ENCODE assay signal across 29 cellular contexts in the genomic region with DNA sequence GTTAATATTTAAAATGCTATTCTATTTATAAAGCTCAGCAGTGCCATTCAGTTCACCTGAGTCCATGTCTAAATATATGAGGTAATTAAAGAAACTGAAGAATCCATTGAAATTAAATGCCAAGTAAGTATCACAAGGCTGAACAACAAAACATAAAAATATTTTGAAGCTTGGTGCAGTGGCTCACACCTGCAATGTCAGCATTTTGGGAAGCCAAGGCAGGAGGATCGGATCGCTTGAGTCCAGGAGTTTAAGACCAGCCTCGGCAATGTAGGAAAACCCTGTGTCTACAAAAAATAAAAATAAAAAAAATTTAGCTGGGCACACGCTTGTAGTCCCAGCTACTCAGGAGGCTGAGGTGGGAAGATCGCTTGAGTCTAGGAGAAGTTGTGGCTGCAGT.
"Had no signal": no experiment of that assay in that cellular context is flagged by ENCODE, and none has a peak within 500 bp of the region (broad histone marks: within the 10 kb centered on the region; RNA-seq: fewer than 3 reads in every experiment).

No MANE protein-coding gene starts in this region.

- ATAC-seq: activated CD4-positive, CD25-positive, alpha-beta regulatory T cell treated with anti-CD3 and anti-CD28 coated beads, Interleukin-2, amount 50 U/mL, for 24 hours; activated naive CD8-positive, alpha-beta T cell treated with anti-CD3 and anti-CD28 coated beads, Interleukin-2, amount 50 U/mL, for 24 hours; left cardiac atrium; left ventricle myocardium superior; pancreas; stimulated activated naive B cell treated with anti-CD40 and anti-IgM and Interleukin-4, amounts not matched to agents 10 μg/mL and 1 μg/mL and 100 μg/mL, for 72 hours had no signal

- H3K79me2 ChIP-seq: hepatocyte had no signal

- H3K27ac Mint-ChIP-seq: activated CD4-positive, alpha-beta memory T cell treated with anti-CD3 and anti-CD28 coated beads for 36 hours; activated naive CD4-positive, alpha-beta T cell treated with anti-CD3 and anti-CD28 coated beads, Interleukin-2, amount 10 ng/mL, durations not matched to agents 7 days and 5 days; activated naive CD8-positive, alpha-beta T cell treated with anti-CD3 and anti-CD28 coated beads, Interleukin-2, amount 50 U/mL, for 24 hours; stimulated activated naive B cell treated with anti-CD40 and anti-IgM and Interleukin-4, amounts not matched to agents 10 μg/mL and 1 μg/mL and 100 μg/mL, for 72 hours had no signal

- H3K9me3 Mint-ChIP-seq: activated CD4-positive, alpha-beta memory T cell treated with anti-CD3 and anti-CD28 coated beads for 36 hours; activated naive CD4-positive, alpha-beta T cell treated with anti-CD3 and anti-CD28 coated beads, Interleukin-2, amount 10 ng/mL, durations not matched to agents 7 days and 5 days; activated naive CD8-positive, alpha-beta T cell treated with anti-CD3 and anti-CD28 coated beads, Interleukin-2, amount 50 U/mL, for 24 hours; naive B cell; neural crest cell; stimulated activated naive B cell treated with anti-CD40 and anti-IgM and Interleukin-4, amounts not matched to agents 10 μg/mL and 1 μg/mL and 100 μg/mL, for 72 hours had no signal

- H3K27me3 Mint-ChIP-seq: activated CD4-positive, alpha-beta memory T cell treated with anti-CD3 and anti-CD28 coated beads for 36 hours; activated naive CD4-positive, alpha-beta T cell treated with anti-CD3 and anti-CD28 coated beads, Interleukin-2, amount 10 ng/mL, durations not matched to agents 7 days and 5 days; activated naive CD8-positive, alpha-beta T cell treated with anti-CD3 and anti-CD28 coated beads, Interleukin-2, amount 50 U/mL, for 24 hours; naive B cell; stimulated activated naive B cell treated with anti-CD40 and anti-IgM and Interleukin-4, amounts not matched to agents 10 μg/mL and 1 μg/mL and 100 μg/mL, for 72 hours had no signal

- H3K36me3 Mint-ChIP-seq: activated CD4-positive, alpha-beta memory T cell treated with anti-CD3 and anti-CD28 coated beads for 36 hours; naive B cell had no signal

- H3K27me3 ChIP-seq: hepatocyte, pancreas, stomach, thyroid gland, upper lobe of left lung, vagina had no signal

- H3K4me3 ChIP-seq: hepatocyte, pancreas, prostate gland, smooth muscle cell, stomach, thyroid gland, upper lobe of left lung, vagina had no signal

- H3K36me3 ChIP-seq: pancreas, prostate gland, stomach, thyroid gland, upper lobe of left lung, vagina had no signal

- H3K4me2 ChIP-seq: hepatocyte, smooth muscle cell had no signal

- H3K4me1 ChIP-seq: prostate gland had no signal

- DNase-seq: activated CD4-positive, alpha-beta memory T cell treated with anti-CD3 and anti-CD28 coated beads for 36 hours; activated CD4-positive, alpha-beta T cell treated with anti-CD3 and anti-CD28 coated beads for 48 hours; activated CD8-positive, alpha-beta memory T cell treated with anti-CD3 and anti-CD28 coated beads, Interleukin-2, amount 50 U/mL, for 4 hours; activated gamma-delta T cell; activated naive CD4-positive, alpha-beta T cell treated with anti-CD3 and anti-CD28 coated beads, Interleukin-2, amount 10 ng/mL, durations not matched to agents 7 days and 5 days; activated naive CD8-positive, alpha-beta T cell treated with anti-CD3 and anti-CD28 coated beads, Interleukin-2, amount 50 U/mL, for 24 hours; activated T-cell treated with anti-CD3 and anti-CD28 coated beads, Interleukin-2, amount 50 U/mL, for 1 hour; amygdala; dermis blood vessel endothelial cell; effector CD4-positive, alpha-beta T cell; islet precursor cell; left cardiac atrium; left ventricle myocardium superior; naive B cell; nucleus accumbens; pancreas; stimulated activated CD4-positive, alpha-beta T cell treated with anti-CD3 and anti-CD28 coated beads, Interleukin-1b, Interleukin-23, amount 100 ng/mL, for 48 hours; stimulated activated naive B cell treated with anti-CD40 and anti-IgM and Interleukin-4, amounts not matched to agents 10 μg/mL and 1 μg/mL and 100 μg/mL, for 72 hours; stomach; T1000; thyroid gland; upper lobe of left lung; WERI-Rb-1 had no signal

- H3K9me3 ChIP-seq: prostate gland, stomach, thyroid gland, upper lobe of left lung, vagina had no signal

- H2AFZ ChIP-seq: hepatocyte had no signal

- H3K27ac ChIP-seq: hepatocyte, pancreas, prostate gland, stomach, thyroid gland, upper lobe of left lung, vagina, WERI-Rb-1 had no signal

- H3K4me3 Mint-ChIP-seq: activated CD4-positive, alpha-beta memory T cell treated with anti-CD3 and anti-CD28 coated beads for 36 hours; activated naive CD4-positive, alpha-beta T cell treated with anti-CD3 and anti-CD28 coated beads, Interleukin-2, amount 10 ng/mL, durations not matched to agents 7 days and 5 days; activated naive CD8-positive, alpha-beta T cell treated with anti-CD3 and anti-CD28 coated beads, Interleukin-2, amount 50 U/mL, for 24 hours; naive B cell; neural crest cell; stimulated activated naive B cell treated with anti-CD40 and anti-IgM and Interleukin-4, amounts not matched to agents 10 μg/mL and 1 μg/mL and 100 μg/mL, for 72 hours had no signal
